Comparison of ENCODE assay signal across 11 cellular contexts in the genomic region with DNA sequence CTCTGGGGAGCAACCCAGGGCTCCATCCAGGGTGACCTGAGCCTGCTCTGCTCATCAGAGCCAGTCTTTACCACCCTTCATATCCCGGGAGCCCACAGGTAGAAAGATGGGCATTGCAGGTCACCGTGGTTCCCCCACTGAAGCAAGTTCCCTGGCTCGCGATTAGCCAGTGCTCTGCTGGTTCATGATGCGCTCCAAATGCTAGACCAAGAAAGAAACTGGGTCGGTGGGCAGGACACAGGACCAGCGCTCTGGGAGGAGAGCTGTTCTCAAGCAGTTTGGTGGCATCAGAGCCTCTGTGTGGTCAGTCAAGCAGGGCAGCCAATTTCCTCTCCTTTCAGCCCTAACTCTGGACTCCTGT.
DNase-seq lines count a peak whose midpoint lies in the region; ATAC-seq and TF ChIP-seq lines count a peak whose summit lies in the region.
"Had no signal": no experiment of that assay in that cellular context is flagged by ENCODE, and none has a peak within 500 bp of the region (broad histone marks: within the 10 kb centered on the region; RNA-seq: fewer than 3 reads in every experiment).

No MANE protein-coding gene starts in this region.

- no peaks in the 10 kb centered on the region for H3K9me3 ChIP-seq in right atrium auricular region
- no peaks in the 10 kb centered on the region for H3K9me3 ChIP-seq in esophagus (ENCODE audit: control insufficient read depth in 2 of 2, insufficient read depth in 1 of 2, low read depth in 1 of 2, low read length in 1 of 2)
- no peaks in the 10 kb centered on the region for H3K9me3 ChIP-seq in neuron (ENCODE audit: low read length)

- no peak overlapping the region for H3K4me3 ChIP-seq in right atrium auricular region
- H3K4me3 ChIP-seq in esophagus (ENCODE audit: low read depth in 1 of 2, low read length in 2 of 2), result no peak overlapping the region
- H3K4me3 ChIP-seq in neuron (ENCODE audit: low read length), result no peak overlapping the region
- H3K4me3 ChIP-seq: GM12878 had no signal

- H3K27ac ChIP-seq in right atrium auricular region (peak overlapping the region; percentile 74 to 89), esophagus (ENCODE audit: low read depth in 2 of 2, low read length in 1 of 2) (peak overlapping the region; percentile 16 to 38)

- no peak for ATAC-seq in Right ventricle myocardium inferior
- ATAC-seq in activated CD8-positive, alpha-beta T cell treated with anti-CD3 and anti-CD28 coated beads, Interleukin-2, amount 10 ng/mL, durations not matched to agents 7 days and 5 days, result no peak
- ATAC-seq: GM12878 had no signal

- no peaks in the 10 kb centered on the region for H3K27me3 ChIP-seq in right atrium auricular region
- no peaks in the 10 kb centered on the region for H3K27me3 ChIP-seq in esophagus (ENCODE audit: control insufficient read depth in 1 of 2, insufficient read depth in 2 of 2, low read length in 2 of 2)
- H3K27me3 ChIP-seq in neuron (ENCODE audit: insufficient read depth, low read length), result no peaks in the 10 kb centered on the region

- TF ChIP-seq CTCF in right atrium auricular region (IDR thresholded peaks at IDR 0.05), result no peak

- peaks cover 7% of the 10 kb centered on the region for H3K4me1 Mint-ChIP-seq in activated CD8-positive, alpha-beta T cell treated with anti-CD3 and anti-CD28 coated beads, Interleukin-2, amount 10 ng/mL, durations not matched to agents 7 days and 5 days (ENCODE audit: low read depth)

- peaks cover 0 to 73% of the 10 kb centered on the region in 2 donors for H3K4me1 ChIP-seq in right atrium auricular region
- peaks cover 2 to 14% of the 10 kb centered on the region in 2 donors for H3K4me1 ChIP-seq in esophagus (ENCODE audit: control insufficient read depth in 2 of 2, insufficient read depth in 2 of 2, low read length in 1 of 2)
- peaks cover 27% of the 10 kb centered on the region for H3K4me1 ChIP-seq in neuron (ENCODE audit: insufficient read depth, low read length)

- POLR2A ChIA-PET in activated CD8-positive, alpha-beta T cell treated with anti-CD3 and anti-CD28 coated beads, Interleukin-2, amount 10 ng/mL, durations not matched to agents 7 days and 5 days (lab: Charles Lee), result no interaction called here

- peak overlapping the region; percentile 6 for H2AFZ ChIP-seq in neuron (ENCODE audit: low read depth, low read length)

- H3K27me3 Mint-ChIP-seq in activated CD8-positive, alpha-beta T cell treated with anti-CD3 and anti-CD28 coated beads, Interleukin-2, amount 10 ng/mL, durations not matched to agents 7 days and 5 days (ENCODE audit: low read depth), result no peaks in the 10 kb centered on the region

- CTCF ChIA-PET in activated CD8-positive, alpha-beta T cell treated with anti-CD3 and anti-CD28 coated beads, Interleukin-2, amount 10 ng/mL, durations not matched to agents 7 days and 5 days (lab: Charles Lee), result interaction anchor here (1.2 to 1.6 kb wide), 2 partner anchors 38 to 219 kb away, joined by 4 to 5 read pairs; a partner anchor contains a TSS

- H3K4me3 Mint-ChIP-seq in activated CD8-positive, alpha-beta T cell treated with anti-CD3 and anti-CD28 coated beads, Interleukin-2, amount 10 ng/mL, durations not matched to agents 7 days and 5 days, result no peak overlapping the region
- H3K4me3 Mint-ChIP-seq: CD4-positive, CD25-positive, alpha-beta regulatory T cell had no signal

- no peak for DNase-seq in right atrium auricular region (ENCODE audit: low spot score)
- no peak for DNase-seq in Right ventricle myocardium inferior (ENCODE audit: missing footprints)
- no peak for DNase-seq in EL
- no peak for DNase-seq in NCI-H2196 treated with DMSO at 0.1 percent for 48 hours (lab: John Stamatoyannopoulos, UW; ENCODE audit: unreplicated experiment)
- no peak for DNase-seq in nucleus accumbens (lab: John Stamatoyannopoulos, UW)
- DNase-seq in activated CD8-positive, alpha-beta T cell treated with anti-CD3 and anti-CD28 coated beads, Interleukin-2, amount 10 ng/mL, durations not matched to agents 7 days and 5 days, result no peak
- DNase-seq: CD4-positive, CD25-positive, alpha-beta regulatory T cell; NCI-H1105 had no signal

- no peaks in the 10 kb centered on the region for H3K36me3 Mint-ChIP-seq in activated CD8-positive, alpha-beta T cell treated with anti-CD3 and anti-CD28 coated beads, Interleukin-2, amount 10 ng/mL, durations not matched to agents 7 days and 5 days (ENCODE audit: low read depth)
- H3K36me3 Mint-ChIP-seq: CD4-positive, CD25-positive, alpha-beta regulatory T cell had no signal

- H3K36me3 ChIP-seq in right atrium auricular region (no peaks in the 10 kb centered on the region), esophagus (ENCODE audit: control insufficient read depth in 2 of 2, insufficient read depth in 2 of 2, low read length in 1 of 2) (no peaks in the 10 kb centered on the region), neuron (ENCODE audit: insufficient read depth, low read length) (no peaks in the 10 kb centered on the region)

- intact Hi-C loops in Right ventricle myocardium inferior (cut with DNase I), result loop anchor here (2.0 kb wide), 1 partner anchor 35 kb away; no protein-coding TSS in a partner anchor

- no peaks in the 10 kb centered on the region for H3K9me3 Mint-ChIP-seq in activated CD8-positive, alpha-beta T cell treated with anti-CD3 and anti-CD28 coated beads, Interleukin-2, amount 10 ng/mL, durations not matched to agents 7 days and 5 days (ENCODE audit: insufficient read depth)
- H3K9me3 Mint-ChIP-seq: CD4-positive, CD25-positive, alpha-beta regulatory T cell had no signal

- no peak overlapping the region for H3K27ac Mint-ChIP-seq in activated CD8-positive, alpha-beta T cell treated with anti-CD3 and anti-CD28 coated beads, Interleukin-2, amount 10 ng/mL, durations not matched to agents 7 days and 5 days

- 65 to 70% methylated on average over 7 of the region's 7 CpGs for WGBS in esophagus, 2 donors
